ENCODE assay signal across 22 cellular contexts in genomic region chr20:24684954-24685691, GRCh38.
A peak's percentile ranks its signal among the peaks of the same experiment; 100 is the strongest.
DNase-seq lines count a peak whose midpoint lies in the region; ATAC-seq, FAIRE-seq and TF ChIP-seq lines count a peak whose summit lies in the region.
"Had no signal": no experiment of that assay in that cellular context is flagged by ENCODE, and none has a peak within 500 bp of the region (broad histone marks: within the 10 kb centered on the region; RNA-seq: fewer than 3 reads in every experiment).

No MANE protein-coding gene starts in this region.

- 85% methylated on average over 17 of the region's 17 CpGs; no CpG with 5 or more reads in 1 of the 2 experiments for WGBS in H1 (ENCODE audit: extremely low coverage in 1 of 2, insufficient coverage in 1 of 2, insufficient read length in 1 of 2, insufficient replicate concordance in 2 of 2, low coverage in 1 of 2, low lambda C conversion rate in 2 of 2, missing lambda C conversion rate in 1 of 2), 2 experiments
- WGBS in esophagus muscularis mucosa, result 85% methylated on average over 13 of the region's 17 CpGs

- H3K79me2 ChIP-seq in H1 (ENCODE audit: control insufficient read depth in 1 of 2, insufficient read depth in 2 of 2, low read length in 2 of 2) (no peaks in the 10 kb centered on the region), osteoblast (ENCODE audit: insufficient read depth, low read length) (no peaks in the 10 kb centered on the region)

- H3K27me3 ChIP-seq in BE2C (no peaks in the 10 kb centered on the region), H1 (replicated peaks in 1 of 4; ENCODE audit: control insufficient read depth in 3 of 4, extremely low read depth in 1 of 4, insufficient read depth in 3 of 4, low read length in 3 of 4) (no peaks in the 10 kb centered on the region), osteoblast (ENCODE audit: insufficient read depth, low read length) (peaks cover 12% of the 10 kb centered on the region), esophagus muscularis mucosa (no peaks in the 10 kb centered on the region)
- H3K27me3 ChIP-seq: vagina had no signal

- H3K4me3 ChIP-seq in BE2C (ENCODE audit: low read depth, low read length) (no peak overlapping the region), H1 (ENCODE audit: extremely low read depth in 1 of 4, insufficient read depth in 2 of 4, low read depth in 3 of 4, low read length in 4 of 4) (no peak overlapping the region), osteoblast (ENCODE audit: insufficient read depth, low read length) (no peak overlapping the region), esophagus muscularis mucosa (no peak overlapping the region)
- H3K4me3 ChIP-seq: prostate gland, vagina had no signal

- peak; percentile 4 for DNase-seq in BE2C
- peak; percentile 58 for DNase-seq in NCI-H146 (lab: John Stamatoyannopoulos, UW)
- DNase-seq in H1 (ENCODE audit: low read depth in 1 of 2, low spot score in 2 of 2), result peak in 1 of 2 experiments; percentile 10
- peak; percentile 52 for DNase-seq in osteoblast (ENCODE audit: insufficient read length, low spot score, missing footprints)
- no peak for DNase-seq in esophagus muscularis mucosa (ENCODE audit: extremely low spot score)
- no peak for DNase-seq in effector CD4-positive, alpha-beta T cell
- DNase-seq in COR-L47 (lab: John Stamatoyannopoulos, UW), result no peak
- DNase-seq: activated CD4-positive, alpha-beta T cell treated with anti-CD3 and anti-CD28 coated beads, Interleukin-2, amount 10 ng/mL, durations not matched to agents 24 days and 14 days; activated CD8-positive, alpha-beta memory T cell treated with anti-CD3 and anti-CD28 coated beads, Interleukin-2, amount 50 U/mL, for 4 hours; activated gamma-delta T cell treated with Interleukin-2 at 50 U/mL for 16 hours; central memory CD4-positive, alpha-beta T cell; effector CD8-positive, alpha-beta T cell; HFFc6; naive thymus-derived CD4-positive, alpha-beta T cell; NCI-H2029; small intestine; stimulated activated CD4-positive, alpha-beta T cell treated with anti-CD3 and anti-CD28 coated beads, Interleukin-4, amount 100 ng/mL, for 4 hours had no signal

- 0 out of 2 replicates have a peak overlapping the region, but pooled peaks have one; percentile 61 for H2BK20ac ChIP-seq in H1 (ENCODE audit: low read length)

- H3K9ac ChIP-seq in H1 (replicated peaks in 1 of 4; ENCODE audit: extremely low read depth in 1 of 4, low read depth in 3 of 4, low read length in 3 of 4), result no peak overlapping the region
- H3K9ac ChIP-seq: KMS-11 had no signal

- no peaks in the 10 kb centered on the region for H3K36me3 ChIP-seq in BE2C
- no peaks in the 10 kb centered on the region for H3K36me3 ChIP-seq in H1 (ENCODE audit: control insufficient read depth in 2 of 4, insufficient read depth in 4 of 4, low read length in 3 of 4)
- no peaks in the 10 kb centered on the region for H3K36me3 ChIP-seq in osteoblast (ENCODE audit: insufficient read depth, low read length)
- H3K36me3 ChIP-seq in esophagus muscularis mucosa, result no peaks in the 10 kb centered on the region
- H3K36me3 ChIP-seq: prostate gland, vagina had no signal

- FAIRE-seq in H1 (lab: Jason Lieb, UNC), result no peak
- FAIRE-seq: small intestine, TTC549 had no signal

- H3K23ac ChIP-seq in H1 (ENCODE audit: insufficient read length), result no peak overlapping the region

- no peaks in the 10 kb centered on the region for H3K23me2 ChIP-seq in H1 (ENCODE audit: low read depth, low read length)

- no peaks in the 10 kb centered on the region for H3K79me1 ChIP-seq in H1 (ENCODE audit: low read depth, low read length)

- no peak for TF ChIP-seq EP300 in H1 (IDR thresholded peaks at IDR 0.05; ENCODE audit: borderline replicate concordance in 1 of 2, low read depth in 2 of 2, low read length in 2 of 2)
- TF ChIP-seq EP300 in esophagus muscularis mucosa (IDR thresholded peaks at IDR 0.05), result no peak

- H4K8ac ChIP-seq in H1 (ENCODE audit: extremely low read depth, insufficient read depth, low read length), result no peak overlapping the region

- TF ChIP-seq POLR2A in H1 (IDR thresholded peaks at IDR 0.05; ENCODE audit: control extremely low read depth in 1 of 2, low read depth in 2 of 2, low read length in 2 of 2) (no peak), esophagus muscularis mucosa (IDR thresholded peaks at IDR 0.05; ENCODE audit: low read depth) (no peak)

- H3K27ac ChIP-seq in H1 (ENCODE audit: low read depth, low read length) (no peak overlapping the region), osteoblast (ENCODE audit: low read depth, low read length) (no peak overlapping the region), esophagus muscularis mucosa (replicated peaks in 1 of 4) (no peak overlapping the region)
- H3K27ac ChIP-seq: KMS-11, prostate gland, vagina had no signal

- H2BK120ac ChIP-seq in H1 (replicated peaks; ENCODE audit: low read depth, low read length), result no peak overlapping the region

- H3K18ac ChIP-seq in H1 (ENCODE audit: extremely low read depth, low read length), result no peak overlapping the region; the same call in none of the 2 replicates

- H4K20me1 ChIP-seq in H1 (replicated peaks in 1 of 2; ENCODE audit: control insufficient read depth in 1 of 2, insufficient read depth in 2 of 2, low read length in 2 of 2), result no peaks in the 10 kb centered on the region
- H4K20me1 ChIP-seq in osteoblast (ENCODE audit: insufficient read depth, low read length), result no peaks in the 10 kb centered on the region

- H3K14ac ChIP-seq in H1 (ENCODE audit: insufficient read length), result no peak overlapping the region

- TF ChIP-seq RAD21 in H1 (IDR thresholded peaks at IDR 0.05 in 1 of 2, conservative IDR thresholded peaks at IDR 0.05 in 1 of 2; ENCODE audit: low read depth in 2 of 2, low read length in 2 of 2), result peak; percentile 60 to 71

- H2BK12ac ChIP-seq in H1 (ENCODE audit: low read depth, low read length), result no peak overlapping the region

- TF ChIP-seq CTCF in BE2C (IDR thresholded peaks at IDR 0.05; ENCODE audit: low read depth, low read length), result no peak
- TF ChIP-seq CTCF in H1 (IDR thresholded peaks at IDR 0.05; ENCODE audit: control extremely low read depth in 1 of 3, insufficient read depth in 1 of 3, low read depth in 1 of 3, low read length in 3 of 3), result peak in 2 of 3 experiments; percentile 33 to 34; a peak in 2 of 4 replicates
- TF ChIP-seq CTCF in osteoblast (IDR thresholded peaks at IDR 0.05; ENCODE audit: extremely low read depth, low read depth, low read length), result no peak
- no peak for TF ChIP-seq CTCF in esophagus muscularis mucosa (IDR thresholded peaks at IDR 0.05)

- no peak overlapping the region for H3K56ac ChIP-seq in H1 (replicated peaks; ENCODE audit: insufficient read length, low read depth, low read length)

- no peak overlapping the region for H4K5ac ChIP-seq in H1 (ENCODE audit: insufficient read length, low read depth, low read length)

- H3K4me1 ChIP-seq in BE2C (no peaks in the 10 kb centered on the region), H1 (replicated peaks in 1 of 4; ENCODE audit: control insufficient read depth in 3 of 4, insufficient read depth in 4 of 4, low read length in 3 of 4) (no peaks in the 10 kb centered on the region), osteoblast (ENCODE audit: insufficient read depth, low read length) (no peaks in the 10 kb centered on the region), esophagus muscularis mucosa (no peaks in the 10 kb centered on the region)
- H3K4me1 ChIP-seq: prostate gland, vagina had no signal

- H3K9me3 ChIP-seq in BE2C (no peaks in the 10 kb centered on the region; the same call in 1 of the 2 replicates), H1 (ENCODE audit: insufficient read depth in 2 of 2, low read depth in 1 of 2, low read length in 1 of 2) (peaks cover 0 to 2% of the 10 kb centered on the region in 2 experiments; a peak in 1 of 4 replicates), osteoblast (ENCODE audit: low read depth, low read length) (no peaks in the 10 kb centered on the region), esophagus muscularis mucosa (peaks cover 0 to 6% (median 5%) of the 10 kb centered on the region in 4 donors)
- H3K9me3 ChIP-seq: prostate gland, vagina had no signal

- no peak overlapping the region for H3K4ac ChIP-seq in H1 (replicated peaks; ENCODE audit: insufficient read length, low read depth, low read length)

- POLR2A ChIA-PET in H1 (lab: Charles Lee; ENCODE audit: partially characterized antibody), result no interaction called here

- H2BK15ac ChIP-seq in H1 (ENCODE audit: low read length), result no peak overlapping the region

- intact Hi-C loops in esophagus muscularis mucosa (cut with DNase I), result no loop called here

- no peak overlapping the region for H2AK5ac ChIP-seq in H1 (ENCODE audit: low read depth, low read length)

- CTCF ChIA-PET in H1 (lab: Charles Lee; ENCODE audit: partially characterized antibody), result interaction anchor here (0.7 to 2.8 kb wide), 4 partner anchors 8 to 583 kb away, joined by 3 to 10 read pairs (median 4); no protein-coding TSS in a partner anchor

- H2BK5ac ChIP-seq in H1 (ENCODE audit: low read depth, low read length), result no peak overlapping the region

- H2AFZ ChIP-seq in H1 (ENCODE audit: low read length) (no peak overlapping the region), osteoblast (ENCODE audit: low read length) (no peak overlapping the region)

- H3K4me2 ChIP-seq in H1 (ENCODE audit: insufficient read depth in 1 of 2, low read depth in 2 of 2, low read length in 2 of 2), result no peak overlapping the region
- H3K4me2 ChIP-seq in osteoblast (ENCODE audit: insufficient read depth, low read length), result no peak overlapping the region
- H3K4me2 ChIP-seq: KMS-11 had no signal

- ATAC-seq in HG02763 (IDR thresholded peaks at IDR 0.05; ENCODE audit: unreplicated experiment), result no peak
- ATAC-seq: naive thymus-derived CD4-positive, alpha-beta T cell had no signal

- no peak overlapping the region for H4K91ac ChIP-seq in H1 (replicated peaks; ENCODE audit: insufficient read length, low read length)

TF ChIP-seq in H1, 55 proteins besides CTCF, POLR2A, EP300 and RAD21:
- TF ChIP-seq SP4 (IDR thresholded peaks at IDR 0.05; ENCODE audit: low read length), result no peak
- TF ChIP-seq MAX (IDR thresholded peaks at IDR 0.05), result peak; percentile 45; the same call in 1 of the 2 replicates

Comparison
In these comparisons a context has a peak if more than half of its experiments do, and no peak if none do; other contexts are left out.
1. DNase-seq: peak in BE2C (single experiment), NCI-H146 (single experiment) and osteoblast (single experiment); none in esophagus muscularis mucosa (single experiment), effector CD4-positive, alpha-beta T cell (single experiment) and COR-L47 (single experiment).
2. CTCF ChIP-seq: peak in H1 (2 of 3); none in BE2C (single experiment), osteoblast (single experiment) and esophagus muscularis mucosa (0 of 3).